8 cellular contexts compared by ENCODE assay signal in genomic region chr16:47037396-47037745, GRCh38.
DNase-seq lines count a peak whose midpoint lies in the region; ATAC-seq and TF ChIP-seq lines count a peak whose summit lies in the region.

No MANE protein-coding gene starts in this region.

- no peaks in the 10 kb centered on the region for H3K27me3 Mint-ChIP-seq in memory B cell
- peaks cover 10% of the 10 kb centered on the region for H3K27me3 Mint-ChIP-seq in stimulated activated naive CD8-positive, alpha-beta T cell treated with anti-CD3 and anti-CD28 coated beads, Interleukin-15, Interleukin-2, amounts not matched to agents 100 ng/mL and 50 ng/mL, for 24 hours

- H3K4me3 Mint-ChIP-seq in memory B cell = peak overlapping the region; percentile 84
- H3K4me3 Mint-ChIP-seq in stimulated activated naive CD8-positive, alpha-beta T cell treated with anti-CD3 and anti-CD28 coated beads, Interleukin-15, Interleukin-2, amounts not matched to agents 100 ng/mL and 50 ng/mL, for 24 hours = peak overlapping the region; percentile 73

- H3K4me1 Mint-ChIP-seq in memory B cell = peaks cover 4% of the 10 kb centered on the region
- no peaks in the 10 kb centered on the region for H3K4me1 Mint-ChIP-seq in stimulated activated naive CD8-positive, alpha-beta T cell treated with anti-CD3 and anti-CD28 coated beads, Interleukin-15, Interleukin-2, amounts not matched to agents 100 ng/mL and 50 ng/mL, for 24 hours (ENCODE audit: low read depth)

- DNase-seq in DMS53 (lab: John Stamatoyannopoulos, UW) (peak; percentile 65), DMS53 treated with DMSO at 0.1 percent for 48 hours (lab: John Stamatoyannopoulos, UW; ENCODE audit: unreplicated experiment) (no peak), choroid plexus epithelial cell (ENCODE audit: low read depth) (no peak), memory B cell (ENCODE audit: low spot score in 2 of 2) (no peak), ecto neural progenitor cell (ENCODE audit: low spot score) (no peak)

- no peak overlapping the region for H3K27ac Mint-ChIP-seq in memory B cell
- no peak overlapping the region for H3K27ac Mint-ChIP-seq in stimulated activated naive CD8-positive, alpha-beta T cell treated with anti-CD3 and anti-CD28 coated beads, Interleukin-15, Interleukin-2, amounts not matched to agents 100 ng/mL and 50 ng/mL, for 24 hours

- TF ChIP-seq CTCF in choroid plexus epithelial cell (conservative IDR thresholded peaks at IDR 0.05; ENCODE audit: low read depth, low read length) = no peak

- ATAC-seq in HG02973 (IDR thresholded peaks at IDR 0.05; ENCODE audit: unreplicated experiment) (peak; percentile 35), SK-N-SH treated with all-trans-retinoic acid at 6 μM for 48 hours (peak; percentile 63), memory B cell (ENCODE audit: low read depth) (peak; percentile 49)

- H3K4me3 ChIP-seq in choroid plexus epithelial cell (ENCODE audit: low read depth, low read length) = peak overlapping the region; percentile 69

- H3K9me3 Mint-ChIP-seq in memory B cell = no peaks in the 10 kb centered on the region
- H3K9me3 Mint-ChIP-seq in stimulated activated naive CD8-positive, alpha-beta T cell treated with anti-CD3 and anti-CD28 coated beads, Interleukin-15, Interleukin-2, amounts not matched to agents 100 ng/mL and 50 ng/mL, for 24 hours = no peaks in the 10 kb centered on the region

- H3K36me3 Mint-ChIP-seq in memory B cell = no peaks in the 10 kb centered on the region
- no peaks in the 10 kb centered on the region for H3K36me3 Mint-ChIP-seq in stimulated activated naive CD8-positive, alpha-beta T cell treated with anti-CD3 and anti-CD28 coated beads, Interleukin-15, Interleukin-2, amounts not matched to agents 100 ng/mL and 50 ng/mL, for 24 hours (ENCODE audit: low read depth)

TF ChIP-seq in SK-N-SH treated with all-trans-retinoic acid at 6 μM for 48 hours, 23 proteins besides CTCF, POLR2A, EP300 and RAD21:
- TF ChIP-seq OSR1 (CRISPR knock-in tag; IDR thresholded peaks at IDR 0.05) (no peak), CREB5 (CRISPR knock-in tag; IDR thresholded peaks at IDR 0.05; ENCODE audit: low read depth) (no peak), PATZ1 (CRISPR knock-in tag; IDR thresholded peaks at IDR 0.05; ENCODE audit: borderline replicate concordance) (no peak), TCF4 (CRISPR knock-in tag; IDR thresholded peaks at IDR 0.05; ENCODE audit: borderline replicate concordance) (no peak), ARNTL (CRISPR knock-in tag; IDR thresholded peaks at IDR 0.05; ENCODE audit: borderline replicate concordance, low read depth) (no peak), ZFP3 (CRISPR knock-in tag; IDR thresholded peaks at IDR 0.05) (no peak), RARB (CRISPR knock-in tag; IDR thresholded peaks at IDR 0.05) (no peak)
